Comparison of ENCODE assay signal across 37 cellular contexts in the genomic region with DNA sequence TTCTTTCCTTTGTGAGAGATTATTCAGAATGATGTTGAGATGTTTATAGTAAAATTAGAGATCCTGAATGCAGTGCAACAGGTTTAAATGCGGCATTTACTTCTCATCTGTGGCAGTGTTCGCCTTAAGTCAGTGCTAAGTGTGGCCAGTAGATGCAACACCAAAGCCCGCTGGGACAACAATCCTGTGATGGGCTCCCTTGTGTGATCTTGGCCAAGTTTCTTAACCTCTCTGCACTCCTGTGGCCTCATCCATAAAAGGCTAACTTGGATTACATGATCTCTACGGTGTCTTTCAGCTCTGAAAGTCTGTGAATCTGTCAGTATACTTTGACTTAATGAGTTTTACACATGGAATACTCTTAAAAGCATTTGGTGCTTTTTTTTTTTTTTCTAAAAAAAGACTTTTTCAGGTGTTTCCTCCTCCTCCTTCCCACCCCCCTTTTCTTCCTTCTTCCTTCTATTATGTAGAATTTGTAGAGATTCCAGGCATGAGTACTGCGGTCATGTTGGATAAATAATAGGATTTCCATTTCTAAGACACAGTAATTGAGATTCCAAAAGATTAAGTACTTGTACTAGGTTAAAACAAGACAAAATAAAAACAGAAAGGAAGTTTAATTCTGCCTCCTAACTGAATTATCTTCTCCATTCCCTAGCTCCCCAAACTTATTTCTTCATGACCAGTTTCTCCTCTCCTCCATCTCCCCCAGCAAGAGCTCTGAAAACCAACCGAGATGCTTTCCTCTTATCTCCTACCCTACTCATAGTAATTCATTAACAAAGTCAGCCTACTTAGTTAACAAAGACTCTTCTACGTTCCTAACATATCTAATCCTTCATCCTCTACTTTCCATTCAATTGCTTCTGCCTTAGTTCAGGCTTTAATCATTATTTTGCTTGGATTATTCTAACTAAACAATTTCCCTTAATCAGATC. TPM values are rescaled to one million over a fixed set of nuclear protein-coding genes. Genes with fewer than 3 reads are reported as not detected.
"Had no signal": no experiment of that assay in that cellular context is flagged by ENCODE, and none has a peak within 500 bp of the region (broad histone marks: within the 10 kb centered on the region; RNA-seq: fewer than 3 reads in every experiment).

No MANE protein-coding gene starts in this region.

- H3K4me1 Mint-ChIP-seq: activated naive CD8-positive, alpha-beta T cell treated with anti-CD3 and anti-CD28 coated beads for 36 hours; nephron progenitor cell; stimulated activated memory B cell treated with anti-CD40 and anti-IgM and Interleukin-4, amounts not matched to agents 10 μg/mL and 1 μg/mL and 100 μg/mL, for 72 hours; stimulated activated naive CD8-positive, alpha-beta T cell treated with anti-CD3 and anti-CD28 coated beads, Interleukin-15, amount 100 ng/mL, for 72 hours had no signal

- H3K4me3 ChIP-seq: adrenal gland, cardiac muscle cell, colonic mucosa, dorsolateral prefrontal cortex, heart right ventricle, ovary, smooth muscle cell, thyroid gland, upper lobe of left lung, vagina had no signal

- H3K27ac ChIP-seq: adrenal gland, cardiac muscle cell, colonic mucosa, dorsolateral prefrontal cortex, ovary, thyroid gland, upper lobe of left lung, vagina had no signal

- H3K4me2 ChIP-seq: smooth muscle cell had no signal

- H3K27ac Mint-ChIP-seq: activated naive CD4-positive, alpha-beta T cell treated with anti-CD3 and anti-CD28 coated beads for 36 hours; activated naive CD8-positive, alpha-beta T cell treated with anti-CD3 and anti-CD28 coated beads for 36 hours; activated T-helper 1 cell treated with anti-CD3 and anti-CD28 coated beads, Interleukin-12 subunit alpha, Interleukin-12 subunit beta, Interleukin-2, Interleukin-4 antibody, amounts not matched to agents 30 ng/mL and 10 ng/mL and 1 ng/mL, durations not matched to agents 14 hours and 24 hours and 36 hours; nephron progenitor cell; progenitor cell of endocrine pancreas; stimulated activated memory B cell treated with anti-CD40 and anti-IgM and Interleukin-4, amounts not matched to agents 10 μg/mL and 1 μg/mL and 100 μg/mL, for 72 hours; stimulated activated naive CD8-positive, alpha-beta T cell treated with anti-CD3 and anti-CD28 coated beads, Interleukin-15, amount 100 ng/mL, for 72 hours; T-helper 2 cell treated with Interferon-gamma antibody and Interleukin-4, amounts not matched to agents 5 μg/mL and 100 μg/mL, for 36 hours had no signal

- H3K36me3 Mint-ChIP-seq: activated naive CD8-positive, alpha-beta T cell treated with anti-CD3 and anti-CD28 coated beads for 36 hours; stimulated activated memory B cell treated with anti-CD40 and anti-IgM and Interleukin-4, amounts not matched to agents 10 μg/mL and 1 μg/mL and 100 μg/mL, for 72 hours had no signal

- H3K4me1 ChIP-seq: adrenal gland, colonic mucosa, thyroid gland, upper lobe of left lung, vagina had no signal

- H3K27me3 ChIP-seq: adrenal gland, cardiac muscle cell, colonic mucosa, dorsolateral prefrontal cortex, heart right ventricle, ovary, thyroid gland, upper lobe of left lung, vagina had no signal

- DNase-seq: activated CD4-positive, alpha-beta T cell treated with anti-CD3 and anti-CD28 coated beads for 48 hours; activated CD4-positive, alpha-beta T cell treated with anti-CD3 and anti-CD28 coated beads, Interleukin-2, amount 50 U/mL, for 48 hours; activated CD8-positive, alpha-beta memory T cell treated with anti-CD3 and anti-CD28 coated beads for 24 hours; activated effector memory CD4-positive, alpha-beta T cell treated with anti-CD3 and anti-CD28 coated beads, Interleukin-2, amount 50 U/mL, for 16 hours; activated naive CD4-positive, alpha-beta T cell treated with anti-CD3 and anti-CD28 coated beads for 36 hours; activated naive CD8-positive, alpha-beta T cell treated with anti-CD3 and anti-CD28 coated beads for 36 hours; adrenal gland; aorta; cerebellar nuclear complex; colonic mucosa; dorsolateral prefrontal cortex; effector memory CD4-positive, alpha-beta T cell; foreskin fibroblast; heart right ventricle; islet precursor cell; left cardiac atrium; left ventricle myocardium superior; nephron progenitor cell; ovary; retina; stimulated activated CD4-positive, alpha-beta T cell treated with anti-CD3 and anti-CD28 coated beads, Interleukin-1b, Interleukin-23, amount 100 ng/mL, for 48 hours; stimulated activated CD4-positive, alpha-beta T cell treated with anti-CD3 and anti-CD28 coated beads, Interleukin-4, amount 100 ng/mL, for 4 hours; stimulated activated CD8-positive, alpha-beta memory T cell treated with anti-CD3 and anti-CD28 coated beads, Interleukin-4, amount 100 ng/mL, for 48 hours; stimulated activated naive CD8-positive, alpha-beta T cell treated with anti-CD3 and anti-CD28 coated beads, Interleukin-15, amount 100 ng/mL, for 72 hours; substantia nigra; T-helper 1 cell; thyroid gland; upper lobe of left lung had no signal

- H3K9me3 Mint-ChIP-seq: activated T-helper 1 cell treated with anti-CD3 and anti-CD28 coated beads, Interleukin-12 subunit alpha, Interleukin-12 subunit beta, Interleukin-2, Interleukin-4 antibody, amounts not matched to agents 30 ng/mL and 10 ng/mL and 1 ng/mL, durations not matched to agents 14 hours and 24 hours and 36 hours; nephron progenitor cell had no signal

- ATAC-seq: esophagus mucosa; left cardiac atrium; left ventricle myocardium superior; stimulated activated memory B cell treated with anti-CD40 and anti-IgM and Interleukin-4, amounts not matched to agents 10 μg/mL and 1 μg/mL and 100 μg/mL, for 72 hours; stimulated activated naive CD8-positive, alpha-beta T cell treated with anti-CD3 and anti-CD28 coated beads, Interleukin-15, amount 100 ng/mL, for 72 hours had no signal

- H3K36me3 ChIP-seq: adrenal gland, cardiac muscle cell, colonic mucosa, heart right ventricle, ovary, thyroid gland, upper lobe of left lung, vagina had no signal

- H3K9me3 ChIP-seq: adrenal gland, colonic mucosa, ovary, thyroid gland, upper lobe of left lung, vagina had no signal

- H3K27me3 Mint-ChIP-seq: activated naive CD8-positive, alpha-beta T cell treated with anti-CD3 and anti-CD28 coated beads for 36 hours; brain; progenitor cell of endocrine pancreas; stimulated activated memory B cell treated with anti-CD40 and anti-IgM and Interleukin-4, amounts not matched to agents 10 μg/mL and 1 μg/mL and 100 μg/mL, for 72 hours; stimulated activated naive CD8-positive, alpha-beta T cell treated with anti-CD3 and anti-CD28 coated beads, Interleukin-15, amount 100 ng/mL, for 72 hours had no signal

- H3K4me3 Mint-ChIP-seq: activated naive CD4-positive, alpha-beta T cell treated with anti-CD3 and anti-CD28 coated beads for 36 hours; activated naive CD8-positive, alpha-beta T cell treated with anti-CD3 and anti-CD28 coated beads for 36 hours; activated T-helper 1 cell treated with anti-CD3 and anti-CD28 coated beads, Interleukin-12 subunit alpha, Interleukin-12 subunit beta, Interleukin-2, Interleukin-4 antibody, amounts not matched to agents 30 ng/mL and 10 ng/mL and 1 ng/mL, durations not matched to agents 14 hours and 24 hours and 36 hours; brain; nephron progenitor cell; stimulated activated memory B cell treated with anti-CD40 and anti-IgM and Interleukin-4, amounts not matched to agents 10 μg/mL and 1 μg/mL and 100 μg/mL, for 72 hours; stimulated activated naive CD8-positive, alpha-beta T cell treated with anti-CD3 and anti-CD28 coated beads, Interleukin-15, amount 100 ng/mL, for 72 hours; T-helper 2 cell treated with Interferon-gamma antibody and Interleukin-4, amounts not matched to agents 5 μg/mL and 100 μg/mL, for 36 hours had no signal

RNA-seq across cellular contexts. Expression of a gene that starts 42.2 kb away (rescaled TPM):
- total RNA-seq: activated naive CD4-positive, alpha-beta T cell treated with anti-CD3 and anti-CD28 coated beads for 36 hours; activated naive CD8-positive, alpha-beta T cell treated with anti-CD3 and anti-CD28 coated beads for 36 hours; activated T-helper 1 cell treated with anti-CD3 and anti-CD28 coated beads, Interleukin-12 subunit alpha, Interleukin-12 subunit beta, Interleukin-2, Interleukin-4 antibody, amounts not matched to agents 30 ng/mL and 10 ng/mL and 1 ng/mL, durations not matched to agents 14 hours and 24 hours and 36 hours had no signal
